Comparison of ENCODE assay signal across 8 cellular contexts in the genomic region with DNA sequence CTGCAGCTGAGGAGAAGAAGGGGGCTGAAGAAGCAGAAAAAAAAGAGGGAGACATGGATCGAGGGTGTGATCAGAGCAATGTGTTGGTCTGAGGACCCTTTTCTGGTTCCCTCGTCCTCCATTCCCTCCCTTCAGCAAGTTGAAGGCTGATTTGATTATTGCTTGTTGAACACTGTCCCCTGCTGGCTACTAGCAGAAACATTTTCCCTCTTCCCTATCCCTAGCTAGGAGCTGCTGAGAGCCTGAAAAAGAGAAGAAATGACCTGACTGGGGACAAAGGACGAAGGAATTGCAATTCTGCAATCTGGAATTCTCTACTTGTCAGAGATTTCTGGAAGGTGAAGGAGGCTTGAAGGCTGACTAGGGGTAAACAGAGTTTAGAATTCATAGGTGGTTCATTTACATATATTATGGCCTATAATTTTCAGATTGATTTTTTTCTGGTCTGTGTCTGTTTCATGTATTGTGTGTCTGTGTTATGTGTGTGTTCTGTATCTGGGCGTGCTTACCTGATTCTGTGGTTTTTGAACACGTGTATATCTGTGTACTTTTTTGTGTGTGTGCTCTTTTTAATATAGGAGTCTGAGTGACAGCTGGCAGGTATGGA. TPM values are rescaled to one million over a fixed set of nuclear protein-coding genes. Genes with fewer than 3 reads are reported as not detected.
DNase-seq lines count a peak whose midpoint lies in the region; ATAC-seq lines count a peak whose summit lies in the region.

No MANE protein-coding gene starts in this region.

- H3K9me3 Mint-ChIP-seq in dendritic cell treated with granulocyte-macrophage colony-stimulating factor and Interleukin-4, amounts not matched to agents 40 ng/mL and 50 ng/mL, for 4 days = no peaks in the 10 kb centered on the region

- H3K36me3 Mint-ChIP-seq in dendritic cell treated with granulocyte-macrophage colony-stimulating factor and Interleukin-4, amounts not matched to agents 40 ng/mL and 50 ng/mL, for 4 days (ENCODE audit: low read depth) = no peaks in the 10 kb centered on the region

- H3K27ac ChIP-seq in substantia nigra (ENCODE audit: low read depth, low read length, poor library complexity, severe bottlenecking) = peak overlapping the region; percentile 88

- ATAC-seq in GM19043 (IDR thresholded peaks at IDR 0.05; ENCODE audit: low read depth, unreplicated experiment) (peak; percentile 62), left lobe of liver (peak; percentile 92), HG03045 (IDR thresholded peaks at IDR 0.05; ENCODE audit: unreplicated experiment) (no peak)

- H3K27ac Mint-ChIP-seq in dendritic cell treated with granulocyte-macrophage colony-stimulating factor and Interleukin-4, amounts not matched to agents 40 ng/mL and 50 ng/mL, for 4 days = peak overlapping the region; percentile 83

- peak; percentile 86 for DNase-seq in COLO829 (ENCODE audit: low spot score)
- peak; percentile 87 for DNase-seq in NAMALWA (ENCODE audit: low spot score)
- peak; percentile 90 for DNase-seq in SIG-M5 treated with dmso at 0.1 percent for 504 hours (lab: John Stamatoyannopoulos, UW; ENCODE audit: unreplicated experiment)
- no peak for DNase-seq in left lobe of liver (ENCODE audit: low spot score)
- DNase-seq in substantia nigra (lab: John Stamatoyannopoulos, UW) = peak in 34 of 49 donors; percentile 10 to 65 (median 32)

- no peak overlapping the region for H3K4me3 Mint-ChIP-seq in dendritic cell treated with granulocyte-macrophage colony-stimulating factor and Interleukin-4, amounts not matched to agents 40 ng/mL and 50 ng/mL, for 4 days

- H3K27me3 Mint-ChIP-seq in dendritic cell treated with granulocyte-macrophage colony-stimulating factor and Interleukin-4, amounts not matched to agents 40 ng/mL and 50 ng/mL, for 4 days = peaks cover 1% of the 10 kb centered on the region

- H3K4me1 Mint-ChIP-seq in dendritic cell treated with granulocyte-macrophage colony-stimulating factor and Interleukin-4, amounts not matched to agents 40 ng/mL and 50 ng/mL, for 4 days (ENCODE audit: low read depth) = peaks cover 66% of the 10 kb centered on the region

- intact Hi-C loops in dendritic cell treated with granulocyte-macrophage colony-stimulating factor and Interleukin-4, amounts not matched to agents 40 ng/mL and 50 ng/mL, for 4 days (cut with micrococcal nuclease) = loop anchor here (1.0 to 10.0 kb wide), 5 partner anchors 22 to 274 kb away; no protein-coding TSS in a partner anchor

RNA-seq across cellular contexts. Expression of a gene that starts 9.8 kb away (rescaled TPM):
- 0.10 TPM for total RNA-seq in left lobe of liver

RNA-seq across cellular contexts. Expression of a gene that starts 23.7 kb away (rescaled TPM):
- total RNA-seq in left lobe of liver = 0.20 TPM

RNA-seq across cellular contexts. Expression of a gene that starts 33.4 kb away (rescaled TPM):
- total RNA-seq in left lobe of liver = 32.1 TPM

RNA-seq across cellular contexts. Expression of a gene that starts 33.6 kb away (rescaled TPM):
- 94.8 TPM for total RNA-seq in left lobe of liver
